ENCODE assay signal across 21 cellular contexts in the genomic region with DNA sequence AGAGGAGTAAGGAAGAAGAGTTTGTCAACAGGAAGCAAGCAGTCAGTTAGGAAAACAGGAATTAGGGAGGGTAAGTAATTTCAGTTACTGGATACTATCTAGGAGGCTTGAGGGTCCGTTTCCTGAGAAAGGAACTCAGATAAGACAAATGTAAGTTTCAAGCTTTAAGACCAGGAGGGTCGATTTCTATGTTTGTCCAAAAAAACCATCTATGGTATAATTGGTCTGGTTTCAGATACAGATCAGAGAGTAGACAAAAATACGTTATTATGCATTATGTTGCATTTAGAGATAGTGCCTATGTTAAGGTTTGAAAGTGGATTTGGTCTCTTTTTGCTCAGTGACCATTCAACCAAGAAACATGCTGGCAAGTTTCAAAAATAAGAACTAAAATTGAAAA.
DNase-seq lines count a peak whose midpoint lies in the region; ATAC-seq, FAIRE-seq and TF ChIP-seq lines count a peak whose summit lies in the region.
"Had no signal": no experiment of that assay in that cellular context is flagged by ENCODE, and none has a peak within 500 bp of the region (broad histone marks: within the 10 kb centered on the region; RNA-seq: fewer than 3 reads in every experiment).

No MANE protein-coding gene starts in this region.

- SMC1A ChIA-PET in GM12878 (lab: Charles Lee; ENCODE audit: uncharacterized antibody, unreplicated experiment): no interaction called here

- no peak overlapping the region for H3K27ac ChIP-seq in BLaER1
- no peak overlapping the region for H3K27ac ChIP-seq in Karpas-422 (ENCODE audit: low read length)
- H3K27ac ChIP-seq in GM12878 (ENCODE audit: control insufficient read depth, insufficient read depth): no peak overlapping the region
- no peak overlapping the region for H3K27ac ChIP-seq in dorsolateral prefrontal cortex
- H3K27ac ChIP-seq: 22Rv1 had no signal

- ATAC-seq in GM12878: no peak

- H3K36me3 ChIP-seq in BLaER1 (peaks cover 9% of the 10 kb centered on the region; the same call in 1 of the 2 replicates), Karpas-422 (ENCODE audit: insufficient read depth, low read length) (peaks cover 27% of the 10 kb centered on the region), GM12878 (ENCODE audit: control insufficient read depth in 2 of 2, insufficient read depth in 2 of 2, low read length in 1 of 2) (no peaks in the 10 kb centered on the region)
- H3K36me3 ChIP-seq: BE2C, HAP-1 had no signal

- H3K4me3 ChIP-seq in BLaER1 (peak overlapping the region; percentile 38; the same call in 1 of the 2 replicates), Karpas-422 (ENCODE audit: low read length) (no peak overlapping the region), GM12878 (no peak overlapping the region), dorsolateral prefrontal cortex (no peak overlapping the region)
- H3K4me3 ChIP-seq: HAP-1 had no signal

- no peaks in the 10 kb centered on the region for H3K27me3 ChIP-seq in BLaER1
- no peaks in the 10 kb centered on the region for H3K27me3 ChIP-seq in Karpas-422 (ENCODE audit: low read length)
- no peaks in the 10 kb centered on the region for H3K27me3 ChIP-seq in GM12878 (replicated peaks in 1 of 2; ENCODE audit: control insufficient read depth in 2 of 2, insufficient read depth in 2 of 2, low read length in 1 of 2)
- H3K27me3 ChIP-seq in dorsolateral prefrontal cortex: no peaks in the 10 kb centered on the region
- H3K27me3 ChIP-seq: BE2C had no signal

- DNase-seq in Karpas-422 (no peak), GM12878 (ENCODE audit: low read depth, low spot score) (no peak), DMS79 (lab: John Stamatoyannopoulos, UW) (no peak), hippocampal formation (lab: John Stamatoyannopoulos, UW) (no peak), dorsolateral prefrontal cortex (no peak)
- DNase-seq: AML-193; BE2C; C1 segment of cervical spinal cord; Calu3; CD4-positive, alpha-beta memory T cell; COR-L47; DMS53; DND-41; GOT3 had no signal

- POLR2A ChIA-PET in GM12878 (lab: Charles Lee): interaction anchor here (0.5 kb wide), 1 partner anchor 38 kb away, joined by 6 read pairs; no protein-coding TSS in a partner anchor

- H3K9me3 ChIP-seq in BLaER1: peaks cover 38% of the 10 kb centered on the region
- H3K9me3 ChIP-seq in Karpas-422 (ENCODE audit: low read length): peaks cover 33% of the 10 kb centered on the region
- H3K9me3 ChIP-seq in GM12878 (replicated peaks; ENCODE audit: control insufficient read depth, insufficient read depth, low read length): peaks cover 9% of the 10 kb centered on the region
- H3K9me3 ChIP-seq: BE2C, HAP-1 had no signal

- no peaks in the 10 kb centered on the region for H4K20me1 ChIP-seq in BLaER1
- no peaks in the 10 kb centered on the region for H4K20me1 ChIP-seq in Karpas-422 (ENCODE audit: insufficient read depth, low read depth, low read length)
- no peaks in the 10 kb centered on the region for H4K20me1 ChIP-seq in GM12878 (ENCODE audit: control insufficient read depth, insufficient read depth)

- H3K9ac ChIP-seq in BLaER1 (no peak overlapping the region), Karpas-422 (ENCODE audit: low read length) (no peak overlapping the region), GM12878 (ENCODE audit: control insufficient read depth, insufficient read depth, low read length) (no peak overlapping the region)

- TF ChIP-seq POLR2A in GM12878 (IDR thresholded peaks at IDR 0.05; ENCODE audit: low read depth, low read length): no peak

- H3K79me2 ChIP-seq in Karpas-422 (ENCODE audit: low read length) (no peaks in the 10 kb centered on the region), GM12878 (ENCODE audit: control insufficient read depth, insufficient read depth, low read length) (no peaks in the 10 kb centered on the region)

- 2% methylated on average over 3 of the region's 3 CpGs for WGBS in GM12878 (ENCODE audit: insufficient coverage, insufficient replicate concordance, low lambda C conversion rate, missing lambda C conversion rate)

- peak overlapping the region; percentile 65 for H2AFZ ChIP-seq in Karpas-422 (ENCODE audit: low read length)
- H2AFZ ChIP-seq in GM12878 (ENCODE audit: control insufficient read depth, low read depth, low read length): no peak overlapping the region

- CTCF ChIA-PET in GM12878 (lab: Yijun Ruan, JAX): no interaction called here

- no peaks in the 10 kb centered on the region for H3K9me2 ChIP-seq in Karpas-422 (replicated peaks; ENCODE audit: insufficient read depth, low read length)

- in situ Hi-C loops in GM12878 (cut with MboI): no loop called here

- H3K4me1 ChIP-seq in BLaER1 (peaks cover 38% of the 10 kb centered on the region), Karpas-422 (ENCODE audit: low read length) (peaks cover 28% of the 10 kb centered on the region), GM12878 (ENCODE audit: control insufficient read depth, insufficient read depth, low read length) (peaks cover 10% of the 10 kb centered on the region)
- H3K4me1 ChIP-seq: BE2C, HAP-1 had no signal

- intact Hi-C loops in GM12878 (cut with micrococcal nuclease; ENCODE audit: unreplicated experiment): loop anchor here (5.0 to 10.0 kb wide), 2 partner anchors 102 to 950 kb away; no protein-coding TSS in a partner anchor
- intact Hi-C loops in dorsolateral prefrontal cortex (cut with DNase I): no loop called here

- TF ChIP-seq EP300 in GM12878 (IDR thresholded peaks at IDR 0.05; ENCODE audit: borderline replicate concordance in 1 of 2, control insufficient read depth in 1 of 2, low read depth in 2 of 2, low read length in 2 of 2): no peak

- no TSS peak for BruUV-seq in GM12878 (replicated peaks; lab: Mats Ljungman, UMichigan)

- TF ChIP-seq RAD21 in GM12878 (IDR thresholded peaks at IDR 0.05; ENCODE audit: insufficient read depth, low read depth, low read length): no peak

- H3K4me2 ChIP-seq in BLaER1 (no peak overlapping the region), Karpas-422 (ENCODE audit: low read depth, low read length, poor library complexity, severe bottlenecking) (no peak overlapping the region), GM12878 (ENCODE audit: control insufficient read depth, insufficient read depth) (no peak overlapping the region)

- TF ChIP-seq CTCF in GM12878 (IDR thresholded peaks at IDR 0.05 in 2 of 3, conservative IDR thresholded peaks at IDR 0.05 in 1 of 3; ENCODE audit: control insufficient read depth in 2 of 3, extremely low read depth in 1 of 3, insufficient read depth in 1 of 3, low read depth in 3 of 3, low read length in 3 of 3): no peak
- TF ChIP-seq CTCF in dorsolateral prefrontal cortex (IDR thresholded peaks at IDR 0.05 in 54 of 56, conservative IDR thresholded peaks at IDR 0.05 in 2 of 56; ENCODE audit: low read depth in 1 of 56, partially characterized antibody in 56 of 56): no peak

- no peak for FAIRE-seq in GM12878 (lab: Jason Lieb, UNC)
- FAIRE-seq: A204.1, G401.6, GM18507, H54 had no signal

- RAD21 ChIA-PET in GM12878 (lab: Charles Lee; ENCODE audit: unreplicated experiment): no interaction called here

TF ChIP-seq in GM12878, 131 proteins besides CTCF, POLR2A, EP300 and RAD21:
- 0 out of 2 replicates have a peak, but pooled peaks have one; percentile 20 for TF ChIP-seq CBX5 (IDR thresholded peaks at IDR 0.05; ENCODE audit: low read depth)
- no peak for TF ChIP-seq RFX5 (IDR thresholded peaks at IDR 0.05; ENCODE audit: low read depth, low read length)
